Comparison of ENCODE assay signal across 8 cellular contexts in the genomic region with DNA sequence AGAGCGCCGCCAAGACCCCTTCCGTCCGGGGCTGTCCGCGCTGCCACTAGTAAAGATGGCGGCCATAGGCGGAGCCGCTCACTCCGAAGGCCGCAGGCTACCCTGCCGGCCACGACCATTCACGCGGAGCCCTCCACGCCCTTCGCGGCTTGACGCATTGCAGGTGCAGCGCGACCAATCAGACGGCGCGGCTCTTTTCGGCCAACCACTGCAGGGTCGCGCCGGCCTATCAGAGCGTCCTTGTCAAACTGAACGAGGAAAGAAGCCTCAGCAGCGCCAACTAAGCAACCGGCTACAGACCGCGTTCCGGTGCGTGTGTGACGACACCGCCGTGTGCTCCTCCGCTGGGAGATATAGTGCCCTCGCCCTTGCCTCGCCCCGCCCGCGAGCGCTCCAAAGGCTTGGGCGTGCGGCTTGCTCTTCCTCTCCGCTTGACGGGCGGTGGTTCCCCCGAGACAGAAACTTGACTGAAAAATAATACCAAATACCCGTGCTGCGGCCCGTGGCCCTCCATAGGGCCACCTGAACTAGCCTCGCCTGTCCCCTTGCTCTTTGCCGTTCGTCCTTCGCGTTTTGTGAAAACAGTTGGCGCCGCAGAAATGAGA. TPM values are rescaled to one million over a fixed set of nuclear protein-coding genes. Genes with fewer than 3 reads are reported as not detected.
DNase-seq lines count a peak whose midpoint lies in the region; ATAC-seq and TF ChIP-seq lines count a peak whose summit lies in the region.

No MANE protein-coding gene starts in this region.

- no peaks in the 10 kb centered on the region for H3K27me3 ChIP-seq in SK-N-SH (ENCODE audit: insufficient read depth)
- H3K27me3 ChIP-seq in cardiac muscle cell = no peaks in the 10 kb centered on the region
- H3K27me3 ChIP-seq in parathyroid adenoma (ENCODE audit: control insufficient read depth, insufficient read depth, low read length) = no peaks in the 10 kb centered on the region
- H3K27me3 ChIP-seq in transverse colon = no peaks in the 10 kb centered on the region

- TF ChIP-seq EP300 in SK-N-SH (IDR thresholded peaks at IDR 0.05; ENCODE audit: borderline replicate concordance in 1 of 2, low read depth in 1 of 2, low read length in 1 of 2) (peak; percentile 5 to 46; a peak in 2 of 4 replicates), transverse colon (IDR thresholded peaks at IDR 0.05; ENCODE audit: low read depth) (no peak)

- no peak overlapping the region for H3K4me3 Mint-ChIP-seq in activated naive CD8-positive, alpha-beta T cell treated with anti-CD3 and anti-CD28 coated beads, Interleukin-2, amount 10 ng/mL, durations not matched to agents 7 days and 5 days

- no peaks in the 10 kb centered on the region for H3K79me2 ChIP-seq in SK-N-SH (ENCODE audit: insufficient read depth)
- no peaks in the 10 kb centered on the region for H3K79me2 ChIP-seq in parathyroid adenoma

- POLR2A ChIA-PET in GM10248 (lab: Yijun Ruan, JAX) (interaction anchor here (0.6 to 4.5 kb wide), 4 partner anchors 13 to 33 kb away, joined by 3 to 39 read pairs (median 4); partner anchors contain the start of gene CALM1), SK-N-SH (lab: Yijun Ruan, JAX) (interaction anchor here (0.7 to 3.7 kb wide), 7 partner anchors 13 to 356 kb away, joined by 3 to 36 read pairs (median 4); partner anchors contain the start of gene CALM1)
- POLR2A ChIA-PET in activated naive CD8-positive, alpha-beta T cell treated with anti-CD3 and anti-CD28 coated beads, Interleukin-2, amount 10 ng/mL, durations not matched to agents 7 days and 5 days (lab: Charles Lee) = interaction anchor here (0.7 to 11.1 kb wide), 12 partner anchors 10 to 1032 kb away, joined by 3 to 386 read pairs (median 6); partner anchors contain the start of genes CALM1, EFCAB11, NRDE2 and RPS6KA5

- ATAC-seq in HG02571 (IDR thresholded peaks at IDR 0.05; ENCODE audit: unreplicated experiment) = peak; percentile 89
- peak; percentile 85 for ATAC-seq in activated naive CD8-positive, alpha-beta T cell treated with anti-CD3 and anti-CD28 coated beads, Interleukin-2, amount 10 ng/mL, durations not matched to agents 7 days and 5 days (ENCODE audit: low read depth)

- H3K9me3 Mint-ChIP-seq in activated naive CD8-positive, alpha-beta T cell treated with anti-CD3 and anti-CD28 coated beads, Interleukin-2, amount 10 ng/mL, durations not matched to agents 7 days and 5 days = no peaks in the 10 kb centered on the region

- 1% methylated on average over 29 of the region's 62 CpGs for WGBS in SK-N-SH (ENCODE audit: low lambda C conversion rate)
- WGBS in transverse colon (ENCODE audit: low coverage in 1 of 2), 2 donors = 1% methylated on average over 61 of the region's 62 CpGs; no CpG with 5 or more reads in 1 of the 2 donors

- H2AFZ ChIP-seq in SK-N-SH (ENCODE audit: low read depth) = peak overlapping the region; percentile 98
- peak overlapping the region; percentile 98 for H2AFZ ChIP-seq in parathyroid adenoma

- CTCF ChIA-PET in GM10248 (lab: Yijun Ruan, JAX) = interaction anchor here (0.8 to 5.9 kb wide), 5 partner anchors 9 to 314 kb away, joined by 3 to 40 read pairs (median 5); no protein-coding TSS in a partner anchor
- CTCF ChIA-PET in SK-N-SH (lab: Yijun Ruan, JAX) = interaction anchor here (1.0 to 4.2 kb wide), 8 partner anchors 12 to 377 kb away, joined by 3 to 18 read pairs (median 8); no protein-coding TSS in a partner anchor

- H3F3A ChIP-seq in SK-N-SH (replicated peaks; ENCODE audit: insufficient read depth) = peaks cover 3% of the 10 kb centered on the region

- intact Hi-C loops in transverse colon (cut with DNase I; ENCODE audit: low total_unique reads) = loop anchor here (2.0 kb wide), 1 partner anchor 14 kb away; the partner anchor contains the start of gene CALM1

- H3K4me3 ChIP-seq in SK-N-SH (ENCODE audit: low read depth in 2 of 2, low read length in 1 of 2) (peak overlapping the region; percentile 70 to 80), cardiac muscle cell (peak overlapping the region; percentile 40), parathyroid adenoma (ENCODE audit: low read depth, low read length) (peak overlapping the region; percentile 94), transverse colon (peak overlapping the region; percentile 49 to 67 (median 60))

- H3K4me2 ChIP-seq in SK-N-SH = peak overlapping the region; percentile 92
- H3K4me2 ChIP-seq in parathyroid adenoma (ENCODE audit: low read length) = peak overlapping the region; percentile 93

- TF ChIP-seq RAD21 in SK-N-SH (IDR thresholded peaks at IDR 0.05; ENCODE audit: low read length) = no peak

- H4K20me1 ChIP-seq in SK-N-SH (ENCODE audit: insufficient read depth) = no peaks in the 10 kb centered on the region

- DNase-seq in GM10248 (ENCODE audit: extremely low spot score) (peak; percentile 97), NCI-H1092 (lab: John Stamatoyannopoulos, UW) (peak; percentile 99), SK-N-SH (peak; percentile 95), cardiac muscle cell (ENCODE audit: low read depth in 1 of 2, low spot score in 1 of 2) (peak; percentile 100), transverse colon (peak; percentile 100)
- DNase-seq in activated naive CD8-positive, alpha-beta T cell treated with anti-CD3 and anti-CD28 coated beads, Interleukin-2, amount 10 ng/mL, durations not matched to agents 7 days and 5 days = peak; percentile 97

- H3K4me1 ChIP-seq in SK-N-SH (ENCODE audit: control insufficient read depth in 1 of 2, insufficient read depth in 2 of 2, low read depth in 1 of 2, low read length in 1 of 2) = peaks cover 16 to 24% of the 10 kb centered on the region in 2 experiments; a peak in 2 of 4 replicates
- peaks cover 27% of the 10 kb centered on the region for H3K4me1 ChIP-seq in cardiac muscle cell (ENCODE audit: low read depth)
- peaks cover 12% of the 10 kb centered on the region for H3K4me1 ChIP-seq in parathyroid adenoma
- H3K4me1 ChIP-seq in transverse colon = peaks cover 18 to 53% (median 35%) of the 10 kb centered on the region in 4 donors

- in situ Hi-C loops in transverse colon (cut with MboI; ENCODE audit: low pct_ligation_motif_present in 1 of 4, low pct_unique_long_range_greater_than_20kb in 1 of 4, low sequenced_read_pairs in 3 of 4) = no loop called here

- H3K36me3 ChIP-seq in SK-N-SH (replicated peaks in 1 of 2; ENCODE audit: control insufficient read depth in 1 of 2, insufficient read depth in 2 of 2, low read length in 1 of 2) (no peaks in the 10 kb centered on the region), cardiac muscle cell (no peaks in the 10 kb centered on the region), parathyroid adenoma (ENCODE audit: control insufficient read depth, insufficient read depth, low read length) (no peaks in the 10 kb centered on the region), transverse colon (no peaks in the 10 kb centered on the region)

- H3K9me3 ChIP-seq in SK-N-SH (no peaks in the 10 kb centered on the region), cardiac muscle cell (ENCODE audit: low read depth) (no peaks in the 10 kb centered on the region), parathyroid adenoma (ENCODE audit: control insufficient read depth, low read length) (no peaks in the 10 kb centered on the region), transverse colon (no peaks in the 10 kb centered on the region)

- no peaks in the 10 kb centered on the region for H3K36me3 Mint-ChIP-seq in activated naive CD8-positive, alpha-beta T cell treated with anti-CD3 and anti-CD28 coated beads, Interleukin-2, amount 10 ng/mL, durations not matched to agents 7 days and 5 days

- H3K27me3 Mint-ChIP-seq in activated naive CD8-positive, alpha-beta T cell treated with anti-CD3 and anti-CD28 coated beads, Interleukin-2, amount 10 ng/mL, durations not matched to agents 7 days and 5 days = peaks cover 2% of the 10 kb centered on the region

- no peak overlapping the region for H3K27ac Mint-ChIP-seq in activated naive CD8-positive, alpha-beta T cell treated with anti-CD3 and anti-CD28 coated beads, Interleukin-2, amount 10 ng/mL, durations not matched to agents 7 days and 5 days

- H3K9ac ChIP-seq in SK-N-SH (peak overlapping the region; percentile 96), parathyroid adenoma (peak overlapping the region; percentile 98)

- H3K4me1 Mint-ChIP-seq in activated naive CD8-positive, alpha-beta T cell treated with anti-CD3 and anti-CD28 coated beads, Interleukin-2, amount 10 ng/mL, durations not matched to agents 7 days and 5 days = peaks cover 14% of the 10 kb centered on the region

- H3K9me2 ChIP-seq in SK-N-SH = no peaks in the 10 kb centered on the region

- peak; percentile 99 for TF ChIP-seq POLR2A in transverse colon (IDR thresholded peaks at IDR 0.05)

- peak overlapping the region; percentile 96 to 99 for H3K27ac ChIP-seq in SK-N-SH (ENCODE audit: low read depth in 2 of 2, low read length in 1 of 2)
- H3K27ac ChIP-seq in cardiac muscle cell = peak overlapping the region; percentile 97
- peak overlapping the region; percentile 100 for H3K27ac ChIP-seq in parathyroid adenoma
- peak overlapping the region; percentile 99 to 100 (median 100) for H3K27ac ChIP-seq in transverse colon

- TF ChIP-seq CTCF in GM10248 (IDR thresholded peaks at IDR 0.05; ENCODE audit: control extremely low read depth, extremely low read depth, low read depth, missing control alignments) (no peak), SK-N-SH (IDR thresholded peaks at IDR 0.05) (no peak), cardiac muscle cell (IDR thresholded peaks at IDR 0.05; ENCODE audit: low read depth, low read length) (peak; percentile 12), parathyroid adenoma (IDR thresholded peaks at IDR 0.05) (no peak), transverse colon (IDR thresholded peaks at IDR 0.05) (peak in 2 of 5 experiments; percentile 24 to 42)

TF ChIP-seq in SK-N-SH, 30 proteins besides CTCF, POLR2A, EP300 and RAD21 (continues in another document):
- TF ChIP-seq NFIC (IDR thresholded peaks at IDR 0.05; ENCODE audit: borderline replicate concordance) (peak; percentile 46; the same call in 1 of the 2 replicates), RCOR1 (IDR thresholded peaks at IDR 0.05; ENCODE audit: low read length) (no peak), RFX5 (IDR thresholded peaks at IDR 0.05; ENCODE audit: low read length) (peak; percentile 67)

RNA-seq across cellular contexts. Expression of gene CALM1, which starts 13.6 kb away (rescaled TPM):
- polyA plus RNA-seq in SK-N-SH (2012; rRNA removed) = 221 and 299 TPM in 2 replicates
- polyA plus RNA-seq in SK-N-SH (2012; cell fraction: cytosol; rRNA removed) = 260 and 283 TPM in 2 replicates
- 165 and 178 TPM in 2 replicates for polyA plus RNA-seq in SK-N-SH (2012; cell fraction: nucleus; rRNA removed)
- 100 to 1,000 TPM; 682 to 687 TPM for total RNA-seq in activated naive CD8-positive, alpha-beta T cell treated with anti-CD3 and anti-CD28 coated beads, Interleukin-2, amount 10 ng/mL, durations not matched to agents 7 days and 5 days
- 65.6 and 74.6 TPM in 2 replicates for total RNA-seq in cardiac muscle cell
- 174 and 236 TPM in 2 replicates for polyA plus RNA-seq in cardiac muscle cell
- total RNA-seq in transverse colon = 1,000 to 10,000 TPM in 1 of 4 donors, 100 to 1,000 TPM in 3; 297 to 1,199 (median 723) TPM

RNA-seq across cellular contexts. Expression of gene NRDE2, which starts 51.5 kb away (rescaled TPM):
- polyA plus RNA-seq in SK-N-SH (2012; rRNA removed) = 10.3 and 11.3 TPM in 2 replicates
- 6.1 and 7.6 TPM in 2 replicates for polyA plus RNA-seq in SK-N-SH (2012; cell fraction: cytosol; rRNA removed)
- polyA plus RNA-seq in SK-N-SH (2012; cell fraction: nucleus; rRNA removed) = 30.6 and 31.1 TPM in 2 replicates
- 10 to 100 TPM; 25.4 TPM for total RNA-seq in activated naive CD8-positive, alpha-beta T cell treated with anti-CD3 and anti-CD28 coated beads, Interleukin-2, amount 10 ng/mL, durations not matched to agents 7 days and 5 days
- 6.8 and 13.1 TPM in 2 replicates for total RNA-seq in cardiac muscle cell
- 7.9 and 8.7 TPM in 2 replicates for polyA plus RNA-seq in cardiac muscle cell
- total RNA-seq in transverse colon = 10 to 100 TPM; 18.6 to 26.9 (median 21.0) TPM

Comparison
In these comparisons a context has a peak if more than half of its experiments do, and no peak if none do; other contexts are left out.
1. Peak in every context shown above with its lines: DNase-seq, ATAC-seq, H3K4me3 ChIP-seq and H3K27ac ChIP-seq.
2. H3K4me3 ChIP-seq: peak in every context shown above with its lines; median percentile 94 in parathyroid adenoma; 75 in SK-N-SH; 60 in transverse colon; 40 in cardiac muscle cell.